ENCODE assay signal across 8 cellular contexts in genomic region chr16:30371248-30371816, GRCh38. TPM values are rescaled to one million over a fixed set of nuclear protein-coding genes. Genes with fewer than 3 reads are reported as not detected.
DNase-seq lines count a peak whose midpoint lies in the region; ATAC-seq and TF ChIP-seq lines count a peak whose summit lies in the region.

No MANE protein-coding gene starts in this region.

- no peak overlapping the region for H2BK120ac ChIP-seq in mesendoderm (ENCODE audit: low read depth, low read length)

- peak overlapping the region; percentile 84 for H4K5ac ChIP-seq in mesendoderm (ENCODE audit: low read length)

- peak overlapping the region; percentile 69 for H3K56ac ChIP-seq in mesendoderm (ENCODE audit: low read length)

- no peaks in the 10 kb centered on the region for H3K9me3 ChIP-seq in heart left ventricle
- H3K9me3 ChIP-seq in vagina = no peaks in the 10 kb centered on the region

- H3K27me3 Mint-ChIP-seq in brain = peaks cover 13% of the 10 kb centered on the region

- H3K4me3 ChIP-seq in heart left ventricle (peak overlapping the region; percentile 6 to 60 (median 52)), mesendoderm (ENCODE audit: low read length) (no peak overlapping the region), vagina (peak overlapping the region; percentile 52 to 62)

- H3K9me3 Mint-ChIP-seq in brain = peaks cover 0 to 5% (median 0%) of the 10 kb centered on the region in 5 experiments

- H3K4ac ChIP-seq in mesendoderm (ENCODE audit: low read depth, low read length) = no peak overlapping the region

- DNase-seq in heart left ventricle (no peak), left cardiac atrium (no peak), mesendoderm (no peak), vagina (ENCODE audit: extremely low spot score in 2 of 2) (no peak), HCEC 1CT (no peak)

- peaks cover 23% of the 10 kb centered on the region for H3K79me1 ChIP-seq in mesendoderm (ENCODE audit: low read length)

- ATAC-seq in heart left ventricle (no peak), left cardiac atrium (no peak), HG02938 (IDR thresholded peaks at IDR 0.05; ENCODE audit: unreplicated experiment) (no peak), HG03457 (IDR thresholded peaks at IDR 0.05; ENCODE audit: unreplicated experiment) (no peak)

- H3K4me1 Mint-ChIP-seq in brain = peaks cover 63% of the 10 kb centered on the region

- TF ChIP-seq CTCF in heart left ventricle (IDR thresholded peaks at IDR 0.05) (peak in 4 of 12 donors; percentile 1 to 2 (median 2)), brain (conservative IDR thresholded peaks at IDR 0.05) (peak in 1 of 2 experiments; percentile 35), vagina (IDR thresholded peaks at IDR 0.05) (no peak)

- H3K4me1 ChIP-seq in heart left ventricle (peaks cover 0 to 42% (median 28%) of the 10 kb centered on the region in 12 donors), mesendoderm (ENCODE audit: control insufficient read depth, low read depth, low read length) (peaks cover 20% of the 10 kb centered on the region), vagina (peaks cover 38% of the 10 kb centered on the region)

- no peaks in the 10 kb centered on the region for H3K27me3 ChIP-seq in heart left ventricle
- H3K27me3 ChIP-seq in mesendoderm (ENCODE audit: insufficient read depth, low read length, poor library complexity) = no peaks in the 10 kb centered on the region
- no peaks in the 10 kb centered on the region for H3K27me3 ChIP-seq in vagina

- H3K18ac ChIP-seq in mesendoderm (ENCODE audit: low read length) = no peak overlapping the region

- no peak overlapping the region for H3K23ac ChIP-seq in mesendoderm (ENCODE audit: low read length)

- H3K27ac ChIP-seq in heart left ventricle (peak overlapping the region; percentile 64 to 95 (median 88)), mesendoderm (ENCODE audit: low read depth, low read length) (peak overlapping the region; percentile 13), vagina (peak overlapping the region; percentile 91)

- H3K36me3 Mint-ChIP-seq in brain = peaks cover 16% of the 10 kb centered on the region

- WGBS in heart left ventricle, 4 donors = 18 to 23% (median 21%) methylated on average over 11 of the region's 11 CpGs
- WGBS in mesendoderm (ENCODE audit: extremely low coverage, insufficient coverage, low lambda C conversion rate) = no CpG with 5 or more reads among the region's 11 CpGs

- intact Hi-C loops in heart left ventricle (cut with DNase I) (loop anchor here in 1 of 10 donors (2.0 kb wide), 1 partner anchor 17 kb away; the partner anchor contains the start of gene CD2BP2), left cardiac atrium (cut with DNase I) (loop anchor here in 1 of 2 donors (5.0 kb wide), 1 partner anchor 36 kb away; the partner anchor contains the start of gene ZNF771), vagina (cut with DNase I) (loop anchor here (10.0 kb wide), 1 partner anchor 1503 kb away; the partner anchor contains the start of gene ZNF267)

- peak overlapping the region; percentile 36 for H2AK5ac ChIP-seq in mesendoderm (ENCODE audit: low read length)

- H3K4me3 Mint-ChIP-seq in brain = peak overlapping the region; percentile 79 to 94 (median 88)

- H3K9ac ChIP-seq in mesendoderm (ENCODE audit: low read length) = peak overlapping the region; percentile 62

- H3K79me2 ChIP-seq in mesendoderm (ENCODE audit: control insufficient read depth, insufficient read depth, low read length) = peaks cover 28% of the 10 kb centered on the region

- H3K36me3 ChIP-seq in heart left ventricle (peaks cover 0 to 9% (median 2%) of the 10 kb centered on the region in 9 donors), mesendoderm (ENCODE audit: control insufficient read depth, insufficient read depth, low read length) (no peaks in the 10 kb centered on the region), vagina (no peaks in the 10 kb centered on the region)

- H2BK5ac ChIP-seq in mesendoderm (ENCODE audit: low read length) = no peak overlapping the region

- H3K27ac Mint-ChIP-seq in brain = peak overlapping the region; percentile 94 to 100 (median 100)

- peak overlapping the region; percentile 64 for H3K4me2 ChIP-seq in mesendoderm (ENCODE audit: low read length)

- no peak overlapping the region for H4K8ac ChIP-seq in mesendoderm (ENCODE audit: low read depth, low read length)

- no peak for TF ChIP-seq POLR2A in heart left ventricle (IDR thresholded peaks at IDR 0.05)
- no peak for TF ChIP-seq POLR2A in vagina (IDR thresholded peaks at IDR 0.05)

- H2BK15ac ChIP-seq in mesendoderm (replicated peaks; ENCODE audit: low read depth) = no peak overlapping the region

RNA-seq across cellular contexts. Expression of gene TBC1D10B, which starts 1.0 kb away (rescaled TPM):
- 10 to 100 TPM; 16.9 to 33.2 (median 24.2) TPM for total RNA-seq in heart left ventricle
- 10 to 100 TPM; 18.1 to 40.0 TPM for polyA plus RNA-seq in heart left ventricle
- 10 to 100 TPM; 23.4 to 30.5 TPM for total RNA-seq in left cardiac atrium
- polyA plus RNA-seq in brain (ENCODE audit: insufficient read depth, low read depth, low replicate concordance) = 93.7 TPM
- 16.1 TPM for polyA plus RNA-seq in mesendoderm (2013, experiment 1 of 2)
- polyA plus RNA-seq in mesendoderm (2013, experiment 2 of 2) = 16.6 TPM
- 42.2 TPM for total RNA-seq in vagina

RNA-seq across cellular contexts. Expression of gene MYL11, which starts 3.3 kb away (rescaled TPM):
- total RNA-seq in heart left ventricle (not detected), left cardiac atrium (not detected), vagina (not detected)
- polyA plus RNA-seq in heart left ventricle (not detected), brain (ENCODE audit: insufficient read depth, low read depth, low replicate concordance) (not detected)
- 3.7 TPM for polyA plus RNA-seq in mesendoderm (2013, experiment 1 of 2)
- polyA plus RNA-seq in mesendoderm (2013, experiment 2 of 2) = 5.2 TPM

RNA-seq across cellular contexts. Expression of gene SEPTIN1, which starts 11.0 kb away (rescaled TPM):
- total RNA-seq in heart left ventricle (1 to 10 TPM in 6 of 9 donors, under 1 TPM in 2, not detected in 1; 0.67 to 9.2 (median 1.5) TPM), left cardiac atrium (1 to 10 TPM; 2.0 to 3.4 TPM), vagina (3.7 TPM)
- polyA plus RNA-seq in heart left ventricle (1 to 10 TPM in 1 of 2 donors, under 1 TPM in 1; 0.44 to 2.4 TPM), brain (ENCODE audit: insufficient read depth, low read depth, low replicate concordance) (4.8 TPM)
- 0.69 TPM for polyA plus RNA-seq in mesendoderm (2013, experiment 1 of 2)
- polyA plus RNA-seq in mesendoderm (2013, experiment 2 of 2) = 0.57 TPM

RNA-seq across cellular contexts. Expression of gene CD2BP2, which starts 16.2 kb away (rescaled TPM):
- total RNA-seq in heart left ventricle (10 to 100 TPM; 21.5 to 54.5 (median 39.8) TPM), left cardiac atrium (10 to 100 TPM; 35.5 to 47.8 TPM), vagina (29.2 TPM)
- polyA plus RNA-seq in heart left ventricle (10 to 100 TPM; 21.9 to 51.9 TPM), brain (ENCODE audit: insufficient read depth, low read depth, low replicate concordance) (90.9 TPM)
- 34.8 TPM for polyA plus RNA-seq in mesendoderm (2013, experiment 1 of 2)
- 33.7 TPM for polyA plus RNA-seq in mesendoderm (2013, experiment 2 of 2)

RNA-seq across cellular contexts. Expression of gene ZNF48, which starts 23.9 kb away (rescaled TPM):
- total RNA-seq in heart left ventricle (10 to 100 TPM in 1 of 9 donors, 1 to 10 TPM in 8; 4.1 to 10.3 (median 5.9) TPM), left cardiac atrium (1 to 10 TPM; 5.4 to 6.4 TPM), vagina (3.4 TPM)
- polyA plus RNA-seq in heart left ventricle (10 to 100 TPM in 1 of 2 donors, 1 to 10 TPM in 1; 3.1 to 11.0 TPM), brain (ENCODE audit: insufficient read depth, low read depth, low replicate concordance) (34.3 TPM)
- 21.1 TPM for polyA plus RNA-seq in mesendoderm (2013, experiment 1 of 2)
- polyA plus RNA-seq in mesendoderm (2013, experiment 2 of 2) = 22.0 TPM

Comparison
In these comparisons a context has a peak if more than half of its experiments do, and no peak if none do; other contexts are left out.
1. H3K27ac ChIP-seq: peak in every context shown above with its lines; median percentile 91 in vagina; 88 in heart left ventricle; 13 in mesendoderm.